27 cellular contexts compared by ENCODE assay signal in the genomic region with DNA sequence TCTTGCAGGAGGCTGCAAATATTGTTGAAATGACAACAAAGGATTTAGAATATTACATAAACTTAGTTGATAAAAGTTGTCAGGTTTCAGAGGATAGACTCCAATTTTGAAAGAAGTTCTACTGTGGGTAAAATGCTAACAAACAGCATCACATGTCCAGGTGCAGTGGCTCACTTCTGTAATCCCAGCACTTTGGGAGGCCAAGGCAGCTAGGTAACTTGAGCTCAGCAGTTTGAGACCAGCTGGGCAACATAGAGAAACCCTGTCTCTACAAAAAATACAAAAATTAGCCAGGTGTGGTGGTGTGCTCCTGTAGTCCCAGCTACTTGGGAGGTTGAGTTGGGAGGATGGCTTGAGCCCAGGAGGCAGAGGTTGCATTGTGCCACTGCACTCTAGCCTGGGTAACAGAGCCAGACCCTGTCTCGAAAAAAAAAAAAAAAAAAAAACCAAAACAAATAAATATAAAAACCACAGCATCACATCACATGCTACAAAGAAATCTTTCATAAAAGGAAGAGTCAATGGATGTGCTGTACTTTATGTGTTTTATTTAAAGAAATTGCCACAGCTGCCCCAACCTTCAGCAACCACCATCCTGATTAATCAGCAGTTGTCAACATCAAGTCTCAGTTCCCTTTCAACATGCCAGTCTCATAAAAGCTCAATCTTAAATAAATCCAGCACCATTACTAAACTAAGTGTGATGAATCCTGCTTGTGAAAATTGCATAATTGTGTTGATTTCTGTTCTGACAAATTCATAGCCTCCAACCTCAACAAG.
"Had no signal": no experiment of that assay in that cellular context is flagged by ENCODE, and none has a peak within 500 bp of the region (broad histone marks: within the 10 kb centered on the region; RNA-seq: fewer than 3 reads in every experiment).

No MANE protein-coding gene starts in this region.

- H3K4me3 ChIP-seq: ascending aorta, SJSA1 had no signal

- H3K9ac ChIP-seq: SK-N-SH had no signal

- H3K4me2 ChIP-seq: SK-N-SH had no signal

- DNase-seq: activated CD4-positive, alpha-beta T cell treated with anti-CD3 and anti-CD28 coated beads for 36 hours; activated CD4-positive, alpha-beta T cell treated with anti-CD3 and anti-CD28 coated beads, Interleukin-2, amount 10 ng/mL, durations not matched to agents 7 days and 5 days; activated CD4-positive, alpha-beta T cell treated with anti-CD3 and anti-CD28 coated beads, Interleukin-2, amount 50 U/mL, for 48 hours; activated CD8-positive, alpha-beta T cell treated with anti-CD3 and anti-CD28 coated beads, Interleukin-2, amount 10 ng/mL, durations not matched to agents 7 days and 5 days; activated gamma-delta T cell; activated naive CD4-positive, alpha-beta T cell treated with Interleukin-2 at 50 U/mL for 16 hours; activated naive CD8-positive, alpha-beta T cell treated with anti-CD3 and anti-CD28 coated beads, Interleukin-2, amount 10 ng/mL, durations not matched to agents 7 days and 5 days; activated T-cell treated with anti-CD3 and anti-CD28 coated beads, Interleukin-2, amount 50 U/mL, for 24 hours; amygdala; Karpas-422; KBM-7; NCI-H1105; NCI-H1417 treated with DMSO at 0.1 percent for 48 hours; NCI-H187 treated with DMSO at 0.1 percent for 48 hours; NCI-H2081; NCI-H2171 treated with DMSO at 0.1 percent for 48 hours; NCI-H2227 treated with DMSO at 0.1 percent for 48 hours; NCI-H446; NCI-H510A treated with DMSO at 0.1 percent for 48 hours; NCI-H526 treated with DMSO at 0.1 percent for 48 hours; SHP77 treated with DMSO at 0.1 percent for 48 hours; SK-N-SH had no signal

- H3K36me3 ChIP-seq: ascending aorta, SJSA1 had no signal

- H3K27me3 ChIP-seq: ascending aorta, SJSA1 had no signal

- FAIRE-seq: TTC549 had no signal

- H3K27ac ChIP-seq: ascending aorta, SJSA1 had no signal

- ATAC-seq: activated CD4-positive, alpha-beta T cell treated with anti-CD3 and anti-CD28 coated beads for 36 hours; activated CD4-positive, CD25-positive, alpha-beta regulatory T cell treated with anti-CD3 and anti-CD28 coated beads, Interleukin-2, amount 50 U/mL, for 24 hours; activated CD8-positive, alpha-beta T cell treated with anti-CD3 and anti-CD28 coated beads, Interleukin-2, amount 10 ng/mL, durations not matched to agents 7 days and 5 days; WTC11 had no signal

- H3K9me3 ChIP-seq: ascending aorta, SK-N-SH had no signal

- H3K4me1 ChIP-seq: ascending aorta, SJSA1 had no signal
